In genomic region chr14:55089547-55090153, GRCh38 we compare ENCODE assay signal across 8 cellular contexts. TPM values are rescaled to one million over a fixed set of nuclear protein-coding genes. Genes with fewer than 3 reads are reported as not detected.
DNase-seq lines count a peak whose midpoint lies in the region; ATAC-seq and TF ChIP-seq lines count a peak whose summit lies in the region.
"Not testable (repeated sequence)": the region's sequence is repeated elsewhere in the genome, so short reads cannot be mapped to it uniquely, and the experiment has no call there.

No MANE protein-coding gene starts in this region.

- not testable (repeated sequence) for H3K9me3 Mint-ChIP-seq in activated T-cell treated with anti-CD3 and anti-CD28 coated beads, Interleukin-2, amount 50 U/mL, for 24 hours; naive B cell

- H3K4me3 Mint-ChIP-seq in activated T-cell treated with anti-CD3 and anti-CD28 coated beads, Interleukin-2, amount 50 U/mL, for 24 hours; naive B cell: not testable (repeated sequence)

- not testable (repeated sequence) for H3K27me3 ChIP-seq in GM23248 (replicated peaks; ENCODE audit: insufficient read depth); MG63; esophagus squamous epithelium

- not testable (repeated sequence) for H3K36me3 ChIP-seq in GM23248 (ENCODE audit: low read depth); MG63; esophagus squamous epithelium

- H3K4me2 ChIP-seq in GM23248 (ENCODE audit: unreplicated experiment): peak overlapping the region; percentile 62

- in situ Hi-C loops in GM23248 (cut with MboI): not testable (repeated sequence)

- ATAC-seq in naive B cell (ENCODE audit: low read depth in 2 of 2): peak; percentile 93 to 98

- not testable (repeated sequence) for H3K36me3 Mint-ChIP-seq in activated T-cell treated with anti-CD3 and anti-CD28 coated beads, Interleukin-2, amount 50 U/mL, for 24 hours (ENCODE audit: low read depth); naive B cell

- not testable (repeated sequence) for H3K4me1 Mint-ChIP-seq in activated T-cell treated with anti-CD3 and anti-CD28 coated beads, Interleukin-2, amount 50 U/mL, for 24 hours (ENCODE audit: low read depth); naive B cell

- H3K9me2 ChIP-seq in GM23248 (ENCODE audit: insufficient read depth): not testable (repeated sequence)

- H3F3A ChIP-seq in GM23248 (ENCODE audit: insufficient read depth): peaks cover 10% of the 10 kb centered on the region; the same call in 1 of the 2 replicates

- not testable (repeated sequence) for H4K20me1 ChIP-seq in GM23248 (ENCODE audit: insufficient read depth)

- H3K27ac Mint-ChIP-seq in activated T-cell treated with anti-CD3 and anti-CD28 coated beads, Interleukin-2, amount 50 U/mL, for 24 hours: not testable (repeated sequence)
- H3K27ac Mint-ChIP-seq in naive B cell: peak overlapping the region in 3 of 6 donors; percentile 3 to 61 (median 25)

- H3K4me1 ChIP-seq in GM23248 (ENCODE audit: insufficient read depth): peaks cover 15% of the 10 kb centered on the region
- H3K4me1 ChIP-seq in esophagus squamous epithelium: peaks cover 0 to 46% (median 0%) of the 10 kb centered on the region in 3 donors

- not testable (repeated sequence) for H3K79me2 ChIP-seq in GM23248 (ENCODE audit: insufficient read depth)

- H2AFZ ChIP-seq in GM23248: peak overlapping the region; percentile 82

- intact Hi-C loops in esophagus squamous epithelium (cut with DNase I): loop anchor here (5.0 kb wide), 2 partner anchors 43 to 73 kb away; no protein-coding TSS in a partner anchor

- not testable (repeated sequence) for TF ChIP-seq POLR2A in esophagus squamous epithelium (IDR thresholded peaks at IDR 0.05)

- TF ChIP-seq CTCF in esophagus squamous epithelium (IDR thresholded peaks at IDR 0.05): peak; percentile 57 to 96 (median 90)

- 37 to 44% methylated on average over 13 of the region's 13 CpGs for WGBS in GM23248 (ENCODE audit: low coverage in 1 of 2, low lambda C conversion rate in 2 of 2, missing lambda C conversion rate in 2 of 2), 2 experiments
- 42 to 50% methylated on average over 13 of the region's 13 CpGs for WGBS in esophagus squamous epithelium, 2 donors

- peak; percentile 70 for DNase-seq in DMS53 treated with DMSO at 0.1 percent for 48 hours (lab: John Stamatoyannopoulos, UW; ENCODE audit: unreplicated experiment)
- DNase-seq in GM23248: peak; percentile 96
- DNase-seq in MG63: peak; percentile 68
- DNase-seq in RKO (ENCODE audit: low spot score): peak; percentile 88
- peak; percentile 77 for DNase-seq in activated T-cell treated with anti-CD3 and anti-CD28 coated beads, Interleukin-2, amount 50 U/mL, for 24 hours
- not testable (repeated sequence) for DNase-seq in esophagus squamous epithelium (lab: John Stamatoyannopoulos, UW)
- DNase-seq in naive B cell: peak; percentile 55
- DNase-seq in stimulated activated CD8-positive, alpha-beta memory T cell treated with anti-CD3 and anti-CD28 coated beads, Interleukin-7, amount 100 ng/mL, for 24 hours (ENCODE audit: low read depth): peak; percentile 50

- H3K27ac ChIP-seq in GM23248: peak overlapping the region; percentile 78
- peak overlapping the region in 1 of 4 donors; percentile 72 for H3K27ac ChIP-seq in esophagus squamous epithelium

- H3K4me3 ChIP-seq in GM23248: peak overlapping the region; percentile 54
- H3K4me3 ChIP-seq in MG63: not testable (repeated sequence)
- peak overlapping the region in 1 of 4 donors; percentile 24 for H3K4me3 ChIP-seq in esophagus squamous epithelium

- H3K9me3 ChIP-seq in GM23248 (ENCODE audit: low read depth); MG63; esophagus squamous epithelium: not testable (repeated sequence)

- H3K27me3 Mint-ChIP-seq in activated T-cell treated with anti-CD3 and anti-CD28 coated beads, Interleukin-2, amount 50 U/mL, for 24 hours; naive B cell: not testable (repeated sequence)

- H3K9ac ChIP-seq in GM23248: peak overlapping the region; percentile 56

RNA-seq across cellular contexts. Expression of gene MAPK1IP1L, which starts 38.2 kb away (rescaled TPM):
- 79.4 and 92.6 TPM in 2 replicates for total RNA-seq in GM23248 (2014; rRNA removed; shearing (Covaris generic))
- polyA plus RNA-seq in GM23248 (2016; fragmentation: Nextera tagmentation; extraction: Ambion mirVana) (89.0 and 92.5 TPM in 2 replicates), naive B cell (ENCODE audit: low read depth in 6 of 6) (100 to 1,000 TPM; 104 to 140 (median 117) TPM)
- total RNA-seq in MG63 (2014; rRNA removed; shearing (Covaris generic); ENCODE audit: low replicate concordance): 14.8 and 15.0 TPM in 2 replicates
- total RNA-seq in esophagus squamous epithelium: 10 to 100 TPM; 35.3 to 85.3 (median 50.4) TPM

RNA-seq across cellular contexts. Expression of gene LGALS3, which starts 39.4 kb away (rescaled TPM):
- total RNA-seq in GM23248 (2014; rRNA removed; shearing (Covaris generic)): 297 and 363 TPM in 2 replicates
- polyA plus RNA-seq in GM23248 (2016; fragmentation: Nextera tagmentation; extraction: Ambion mirVana): 541 and 553 TPM in 2 replicates
- 90.5 and 117 TPM in 2 replicates for total RNA-seq in MG63 (2014; rRNA removed; shearing (Covaris generic); ENCODE audit: low replicate concordance)
- 100 to 1,000 TPM; 234 to 565 (median 415) TPM for total RNA-seq in esophagus squamous epithelium
- polyA plus RNA-seq in naive B cell (ENCODE audit: low read depth in 6 of 6): 1 to 10 TPM; 2.4 to 8.7 (median 4.8) TPM
